Comparison of ENCODE assay signal across 25 cellular contexts in genomic region chr2:36222485-36222884, GRCh38.
"Had no signal": no experiment of that assay in that cellular context is flagged by ENCODE, and none has a peak within 500 bp of the region (broad histone marks: within the 10 kb centered on the region; RNA-seq: fewer than 3 reads in every experiment).

No MANE protein-coding gene starts in this region.

- H3K4me3 ChIP-seq: coronary artery, dorsolateral prefrontal cortex, esophagus muscularis mucosa, gastroesophageal sphincter, heart left ventricle, hepatocyte, left ventricle myocardium inferior, lower lobe of right lung, mucosa of descending colon had no signal

- H3K4me1 ChIP-seq: esophagus muscularis mucosa, foreskin keratinocyte, gastroesophageal sphincter, heart left ventricle, left ventricle myocardium inferior, lower lobe of right lung had no signal

- H3K27ac ChIP-seq: coronary artery, dorsolateral prefrontal cortex, esophagus muscularis mucosa, foreskin keratinocyte, gastroesophageal sphincter, heart left ventricle, hepatocyte, left ventricle myocardium inferior, lower lobe of right lung had no signal

- H3K9me3 ChIP-seq: esophagus muscularis mucosa, gastroesophageal sphincter, lower lobe of right lung, mucosa of descending colon had no signal

- FAIRE-seq: colon, endothelial cell of umbilical vein, frontal cortex, kidney had no signal

- ATAC-seq: foreskin keratinocyte, gastroesophageal sphincter, heart left ventricle, left colon, left lobe of liver, lower lobe of right lung, mucosa of descending colon had no signal

- H2AFZ ChIP-seq: hepatocyte had no signal

- H3K36me3 ChIP-seq: esophagus muscularis mucosa, gastroesophageal sphincter, heart left ventricle, left ventricle myocardium inferior, lower lobe of right lung had no signal

- DNase-seq: dermis blood vessel endothelial cell; dorsolateral prefrontal cortex; effector CD4-positive, alpha-beta T cell; effector memory CD4-positive, alpha-beta T cell; foreskin keratinocyte; heart left ventricle; hypothalamus; immature natural killer cell; islet precursor cell; kidney; kidney glomerular epithelial cell; left colon; left ventricle myocardium inferior; lower lobe of right lung; mesenchymal stem cell; mucosa of descending colon; naive B cell had no signal

- H3K4me2 ChIP-seq: hepatocyte had no signal

- H3K79me2 ChIP-seq: hepatocyte had no signal

- H3K27me3 ChIP-seq: dorsolateral prefrontal cortex, esophagus muscularis mucosa, foreskin keratinocyte, gastroesophageal sphincter, heart left ventricle, hepatocyte had no signal
